In the genomic region with DNA sequence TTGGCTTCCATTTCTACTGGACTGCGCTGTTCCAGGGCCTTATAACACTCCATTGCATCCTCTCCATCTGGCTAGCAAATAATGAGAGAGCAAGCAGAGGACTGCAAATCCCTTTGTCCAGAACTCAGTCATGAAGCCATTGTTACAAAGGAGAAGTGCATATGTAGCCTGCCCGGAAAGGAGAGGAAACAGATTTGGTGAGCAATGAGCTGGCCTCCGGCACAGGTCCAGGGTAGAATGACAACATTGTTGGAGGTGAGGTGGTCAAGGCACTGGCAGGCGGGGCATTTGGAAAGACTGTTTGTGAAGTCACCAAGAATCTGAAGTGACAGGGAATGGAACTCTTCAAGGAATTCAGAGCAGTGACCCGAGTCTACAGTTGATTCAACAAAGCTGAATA, we compare ENCODE assay signal across 27 cellular contexts. TPM values are rescaled to one million over a fixed set of nuclear protein-coding genes. Genes with fewer than 3 reads are reported as not detected.
DNase-seq lines count a peak whose midpoint lies in the region; ATAC-seq and TF ChIP-seq lines count a peak whose summit lies in the region.
"Had no signal": no experiment of that assay in that cellular context is flagged by ENCODE, and none has a peak within 500 bp of the region (broad histone marks: within the 10 kb centered on the region; RNA-seq: fewer than 3 reads in every experiment).

No MANE protein-coding gene starts in this region.

- no peaks in the 10 kb centered on the region for H3K27me3 Mint-ChIP-seq in Calu3 (ENCODE audit: unreplicated experiment)
- H3K27me3 Mint-ChIP-seq in stimulated activated naive B cell treated with anti-CD40 and anti-IgM and Interleukin-4, amounts not matched to agents 10 μg/mL and 1 μg/mL and 100 μg/mL, for 72 hours: peaks cover 0 to 11% of the 10 kb centered on the region in 2 donors

- no peak overlapping the region for H3K9ac ChIP-seq in PC-3 (ENCODE audit: low read length)
- H3K9ac ChIP-seq: KMS-11 had no signal

- H2AFZ ChIP-seq in PC-3 (ENCODE audit: low read length): peak overlapping the region; percentile 65; the same call in 1 of the 2 replicates

- no peak overlapping the region for H3K27ac ChIP-seq in PC-3 (ENCODE audit: low read length)
- H3K27ac ChIP-seq: dorsolateral prefrontal cortex, epithelial cell of prostate, KMS-11, ovary, sigmoid colon had no signal

- DNase-seq in Calu3 (peak; percentile 23), PC-3 (peak; percentile 60), lung microvascular endothelial cell (ENCODE audit: low read depth in 2 of 2) (peak; percentile 90 to 93), epidermal melanocyte (ENCODE audit: insufficient read length, low spot score) (no peak), lower leg skin (ENCODE audit: low spot score in 2 of 2) (no peak)
- no peak for DNase-seq in stimulated activated naive B cell treated with anti-CD40 and anti-IgM and Interleukin-4, amounts not matched to agents 10 μg/mL and 1 μg/mL and 100 μg/mL, for 72 hours
- DNase-seq: activated CD8-positive, alpha-beta memory T cell treated with anti-CD3 and anti-CD28 coated beads for 24 hours; activated naive CD4-positive, alpha-beta T cell treated with anti-CD3 and anti-CD28 coated beads, Interleukin-2, amount 10 ng/mL, durations not matched to agents 7 days and 5 days; activated T-cell treated with anti-CD3 and anti-CD28 coated beads, Interleukin-2, amount 50 U/mL, for 72 hours; amygdala; C1 segment of cervical spinal cord; caudate nucleus; dorsolateral prefrontal cortex; foreskin melanocyte; kidney glomerular epithelial cell; natural killer cell; NCI-H1694 treated with DMSO at 0.1 percent for 48 hours; NCI-H526 treated with DMSO at 0.1 percent for 48 hours; ovary; sigmoid colon; stimulated activated CD4-positive, alpha-beta T cell treated with anti-CD3 and anti-CD28 coated beads, Interleukin-15, amount 100 ng/mL, for 24 hours had no signal

- no peak overlapping the region for H3K4me2 ChIP-seq in PC-3 (ENCODE audit: low read length)
- H3K4me2 ChIP-seq: KMS-11 had no signal

- no peaks in the 10 kb centered on the region for H3K9me3 ChIP-seq in PC-3 (ENCODE audit: low read length)
- H3K9me3 ChIP-seq: ovary, sigmoid colon had no signal

- H4K20me1 ChIP-seq in PC-3 (ENCODE audit: low read length): no peaks in the 10 kb centered on the region

- 64 to 80% methylated on average over 5 of the region's 5 CpGs for WGBS in lower leg skin, 2 donors

- H3K79me2 ChIP-seq in PC-3 (ENCODE audit: low read length): no peaks in the 10 kb centered on the region

- no peaks in the 10 kb centered on the region for H3K36me3 Mint-ChIP-seq in Calu3 (ENCODE audit: insufficient read depth, unreplicated experiment)
- no peaks in the 10 kb centered on the region for H3K36me3 Mint-ChIP-seq in stimulated activated naive B cell treated with anti-CD40 and anti-IgM and Interleukin-4, amounts not matched to agents 10 μg/mL and 1 μg/mL and 100 μg/mL, for 72 hours
- H3K36me3 Mint-ChIP-seq: activated naive CD4-positive, alpha-beta T cell treated with anti-CD3 and anti-CD28 coated beads, Interleukin-2, amount 10 ng/mL, durations not matched to agents 7 days and 5 days; mesothelial cell of epicardium; natural killer cell had no signal

- peak; percentile 78 for ATAC-seq in PC-3
- ATAC-seq in esophagus mucosa: peak; percentile 61
- no peak for ATAC-seq in stimulated activated naive B cell treated with anti-CD40 and anti-IgM and Interleukin-4, amounts not matched to agents 10 μg/mL and 1 μg/mL and 100 μg/mL, for 72 hours (replicated peaks)
- no peak for ATAC-seq in GM21786 (IDR thresholded peaks at IDR 0.05; ENCODE audit: unreplicated experiment)
- ATAC-seq: activated T-cell treated with anti-CD3 and anti-CD28 coated beads, Interleukin-2, amount 50 U/mL, for 72 hours; HCT116; natural killer cell had no signal

- TF ChIP-seq CTCF in Calu3 (IDR thresholded peaks at IDR 0.05; ENCODE audit: unreplicated experiment) (no peak), PC-3 (conservative IDR thresholded peaks at IDR 0.05; ENCODE audit: low read depth, low read length) (no peak), lower leg skin (IDR thresholded peaks at IDR 0.05) (no peak)

- intact Hi-C loops in Calu3 (cut with micrococcal nuclease; ENCODE audit: unreplicated experiment): no loop called here
- intact Hi-C loops in PC-3 (cut with micrococcal nuclease): no loop called here
- intact Hi-C loops in lower leg skin (cut with DNase I; ENCODE audit: low total_unique reads): no loop called here

- no TSS peak for BruUV-seq in Calu3 (replicated peaks; lab: Mats Ljungman, UMichigan)
- BruUV-seq in PC-3 (replicated peaks; lab: Mats Ljungman, UMichigan): no TSS peak

- POLR2A ChIA-PET in PC-3 (lab: Charles Lee; ENCODE audit: unreplicated experiment): interaction anchor here (0.6 kb wide), 1 partner anchor 24 kb away, joined by 18 read pairs; no protein-coding TSS in a partner anchor

- no peaks in the 10 kb centered on the region for H3K27me3 ChIP-seq in PC-3 (ENCODE audit: low read length)
- H3K27me3 ChIP-seq: ovary, sigmoid colon had no signal

- no peak overlapping the region for H3K4me3 ChIP-seq in PC-3 (ENCODE audit: low read length)
- no peak overlapping the region for H3K4me3 ChIP-seq in lower leg skin (ENCODE audit: low read depth, poor library complexity, severe bottlenecking)
- H3K4me3 ChIP-seq: dorsolateral prefrontal cortex, ovary, sigmoid colon had no signal

- H3K9me3 Mint-ChIP-seq in Calu3 (ENCODE audit: low read depth, unreplicated experiment): no peaks in the 10 kb centered on the region
- H3K9me3 Mint-ChIP-seq in stimulated activated naive B cell treated with anti-CD40 and anti-IgM and Interleukin-4, amounts not matched to agents 10 μg/mL and 1 μg/mL and 100 μg/mL, for 72 hours: no peaks in the 10 kb centered on the region
- H3K9me3 Mint-ChIP-seq: activated naive CD4-positive, alpha-beta T cell treated with anti-CD3 and anti-CD28 coated beads, Interleukin-2, amount 10 ng/mL, durations not matched to agents 7 days and 5 days; activated T-cell treated with anti-CD3 and anti-CD28 coated beads, Interleukin-2, amount 50 U/mL, for 72 hours; mesothelial cell of epicardium; natural killer cell had no signal

- H3K9me2 ChIP-seq in PC-3 (replicated peaks; ENCODE audit: low read length): no peaks in the 10 kb centered on the region

- H3K27ac Mint-ChIP-seq in Calu3 (ENCODE audit: unreplicated experiment): no peak overlapping the region
- H3K27ac Mint-ChIP-seq in stimulated activated naive B cell treated with anti-CD40 and anti-IgM and Interleukin-4, amounts not matched to agents 10 μg/mL and 1 μg/mL and 100 μg/mL, for 72 hours: no peak overlapping the region
- H3K27ac Mint-ChIP-seq: activated naive CD4-positive, alpha-beta T cell treated with anti-CD3 and anti-CD28 coated beads, Interleukin-2, amount 10 ng/mL, durations not matched to agents 7 days and 5 days; activated T-cell treated with anti-CD3 and anti-CD28 coated beads, Interleukin-2, amount 50 U/mL, for 72 hours; mesothelial cell of epicardium; natural killer cell had no signal

- CTCF ChIA-PET in Calu3 (lab: Charles Lee): interaction anchor here (0.6 to 1.0 kb wide), 4 partner anchors 9 to 391 kb away, joined by 3 to 7 read pairs (median 4); no protein-coding TSS in a partner anchor
- CTCF ChIA-PET in PC-3 (lab: Charles Lee): no interaction called here

- no peaks in the 10 kb centered on the region; the same call in 1 of the 2 replicates for H3K4me1 ChIP-seq in PC-3 (ENCODE audit: insufficient read depth, low read length)
- H3K4me1 ChIP-seq: sigmoid colon had no signal

- H3K36me3 ChIP-seq in PC-3 (ENCODE audit: low read depth, low read length): no peaks in the 10 kb centered on the region
- H3K36me3 ChIP-seq: ovary, sigmoid colon had no signal

- H3K4me3 Mint-ChIP-seq in Calu3 (ENCODE audit: low read depth, unreplicated experiment): no peak overlapping the region
- H3K4me3 Mint-ChIP-seq in stimulated activated naive B cell treated with anti-CD40 and anti-IgM and Interleukin-4, amounts not matched to agents 10 μg/mL and 1 μg/mL and 100 μg/mL, for 72 hours: no peak overlapping the region
- H3K4me3 Mint-ChIP-seq: activated naive CD4-positive, alpha-beta T cell treated with anti-CD3 and anti-CD28 coated beads, Interleukin-2, amount 10 ng/mL, durations not matched to agents 7 days and 5 days; activated T-cell treated with anti-CD3 and anti-CD28 coated beads, Interleukin-2, amount 50 U/mL, for 72 hours; mesothelial cell of epicardium; natural killer cell had no signal

- TF ChIP-seq POLR2A in lower leg skin (IDR thresholded peaks at IDR 0.05): no peak

- peaks cover 10% of the 10 kb centered on the region for H3K4me1 Mint-ChIP-seq in Calu3 (ENCODE audit: low read depth, unreplicated experiment)
- H3K4me1 Mint-ChIP-seq in stimulated activated naive B cell treated with anti-CD40 and anti-IgM and Interleukin-4, amounts not matched to agents 10 μg/mL and 1 μg/mL and 100 μg/mL, for 72 hours: peaks cover 0 to 3% of the 10 kb centered on the region in 2 donors
- H3K4me1 Mint-ChIP-seq: mesothelial cell of epicardium, natural killer cell had no signal

- H3F3A ChIP-seq in PC-3 (ENCODE audit: low read length, unreplicated experiment): no peaks in the 10 kb centered on the region

RNA-seq across cellular contexts. Expression of gene ATP1B3, which starts 25.0 kb away (rescaled TPM):
- total RNA-seq in Calu3 (2022) (140 and 157 TPM in 2 replicates), PC-3 (2014; rRNA removed) (20.2 and 20.6 TPM in 2 replicates), esophagus mucosa (159 TPM), lung microvascular endothelial cell (74.8 and 75.2 TPM in 2 replicates), lower leg skin (100 to 1,000 TPM; 120 to 161 (median 140) TPM)

Comparison
In these comparisons a context has a peak if more than half of its experiments do, and no peak if none do; other contexts are left out.
1. DNase-seq: peak in Calu3 (single experiment), PC-3 (single experiment) and lung microvascular endothelial cell (2 of 2); none in stimulated activated naive B cell treated with anti-CD40 and anti-IgM and Interleukin-4, amounts not matched to agents 10 μg/mL and 1 μg/mL and 100 μg/mL, for 72 hours (single experiment), epidermal melanocyte (single experiment) and lower leg skin (0 of 2).
2. ATAC-seq: peak in PC-3 (single experiment) and esophagus mucosa (single experiment); none in stimulated activated naive B cell treated with anti-CD40 and anti-IgM and Interleukin-4, amounts not matched to agents 10 μg/mL and 1 μg/mL and 100 μg/mL, for 72 hours (0 of 2) and GM21786 (single experiment).